8 cellular contexts compared by ENCODE assay signal in the genomic region with DNA sequence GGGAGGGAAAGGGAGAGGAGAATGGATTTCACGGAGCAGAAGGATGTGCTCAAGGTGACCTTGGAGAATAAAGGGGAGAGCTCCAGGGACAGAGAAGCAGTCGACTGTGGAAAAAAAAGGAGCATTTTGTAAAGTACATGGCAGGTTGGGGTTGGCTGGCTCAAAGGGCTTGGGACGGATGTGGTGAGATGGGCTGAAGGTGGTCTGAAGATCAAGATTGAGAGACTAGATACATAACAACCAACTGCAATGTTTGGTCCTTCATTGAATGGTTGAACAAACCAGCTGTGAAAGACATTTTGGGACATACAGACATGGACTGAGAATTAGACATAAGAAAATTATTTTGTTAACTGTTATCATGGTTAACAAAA. TPM values are rescaled to one million over a fixed set of nuclear protein-coding genes. Genes with fewer than 3 reads are reported as not detected.
DNase-seq lines count a peak whose midpoint lies in the region; ATAC-seq lines count a peak whose summit lies in the region.

No MANE protein-coding gene starts in this region.

- H3K9me3 ChIP-seq in iPS-18a (ENCODE audit: control insufficient read depth, low read depth, low read length) (no peaks in the 10 kb centered on the region), stomach smooth muscle (ENCODE audit: control insufficient read depth in 2 of 2, low read length in 2 of 2) (no peaks in the 10 kb centered on the region)

- intact Hi-C loops in activated T-helper 2 cell treated with anti-CD3 and anti-CD28 coated beads, Interferon-gamma antibody, Interleukin-2, Interleukin-4, amounts not matched to agents 10 μg/mL and 5 μg/mL and 100 μg/mL, durations not matched to agents 14 hours and 24 hours and 36 hours (cut with micrococcal nuclease) = loop anchor here (1.0 kb wide), 1 partner anchor 8 kb away; no protein-coding TSS in a partner anchor

- H3K36me3 Mint-ChIP-seq in T-helper 1 cell treated with Interleukin-12 subunit alpha and Interleukin-12 subunit beta and Interleukin-4 antibody, amounts not matched to agents 30 μg/mL and 1 μg/mL, for 36 hours (ENCODE audit: low read depth) = peaks cover 3% of the 10 kb centered on the region
- H3K36me3 Mint-ChIP-seq in activated T-helper 2 cell treated with anti-CD3 and anti-CD28 coated beads, Interferon-gamma antibody, Interleukin-2, Interleukin-4, amounts not matched to agents 10 μg/mL and 5 μg/mL and 100 μg/mL, durations not matched to agents 14 hours and 24 hours and 36 hours (ENCODE audit: low read depth) = peaks cover 13% of the 10 kb centered on the region

- H3K4me3 Mint-ChIP-seq in T-helper 1 cell treated with Interleukin-12 subunit alpha and Interleukin-12 subunit beta and Interleukin-4 antibody, amounts not matched to agents 30 μg/mL and 1 μg/mL, for 36 hours = peak overlapping the region; percentile 83
- H3K4me3 Mint-ChIP-seq in activated T-helper 2 cell treated with anti-CD3 and anti-CD28 coated beads, Interferon-gamma antibody, Interleukin-2, Interleukin-4, amounts not matched to agents 10 μg/mL and 5 μg/mL and 100 μg/mL, durations not matched to agents 14 hours and 24 hours and 36 hours (ENCODE audit: low read depth) = peak overlapping the region; percentile 85

- H3K4me1 Mint-ChIP-seq in T-helper 1 cell treated with Interleukin-12 subunit alpha and Interleukin-12 subunit beta and Interleukin-4 antibody, amounts not matched to agents 30 μg/mL and 1 μg/mL, for 36 hours (ENCODE audit: low read depth) = peaks cover 24% of the 10 kb centered on the region
- peaks cover 26% of the 10 kb centered on the region for H3K4me1 Mint-ChIP-seq in activated T-helper 2 cell treated with anti-CD3 and anti-CD28 coated beads, Interferon-gamma antibody, Interleukin-2, Interleukin-4, amounts not matched to agents 10 μg/mL and 5 μg/mL and 100 μg/mL, durations not matched to agents 14 hours and 24 hours and 36 hours (ENCODE audit: low read depth)

- no peaks in the 10 kb centered on the region for H3K9me3 Mint-ChIP-seq in T-helper 1 cell treated with Interleukin-12 subunit alpha and Interleukin-12 subunit beta and Interleukin-4 antibody, amounts not matched to agents 30 μg/mL and 1 μg/mL, for 36 hours
- H3K9me3 Mint-ChIP-seq in activated T-helper 2 cell treated with anti-CD3 and anti-CD28 coated beads, Interferon-gamma antibody, Interleukin-2, Interleukin-4, amounts not matched to agents 10 μg/mL and 5 μg/mL and 100 μg/mL, durations not matched to agents 14 hours and 24 hours and 36 hours = no peaks in the 10 kb centered on the region

- H3K36me3 ChIP-seq in iPS-18a (ENCODE audit: control insufficient read depth, low read depth, low read length) (peaks cover 13% of the 10 kb centered on the region), stomach smooth muscle (ENCODE audit: control insufficient read depth in 2 of 2, insufficient read depth in 2 of 2, low read length in 2 of 2) (peaks cover 16% of the 10 kb centered on the region in 2 donors)

- H3K9ac ChIP-seq in iPS-18a (ENCODE audit: low read length) = peak overlapping the region; percentile 87
- peak overlapping the region; percentile 90 to 92 for H3K9ac ChIP-seq in stomach smooth muscle (ENCODE audit: low read length in 2 of 2)

- ATAC-seq in GM18520 (IDR thresholded peaks at IDR 0.05; ENCODE audit: unreplicated experiment) = no peak

- DNase-seq in T-helper 1 cell = no peak
- DNase-seq in activated T-helper 2 cell treated with anti-CD3 and anti-CD28 coated beads, Interferon-gamma antibody, Interleukin-2, Interleukin-4, amounts not matched to agents 10 μg/mL and 5 μg/mL and 100 μg/mL, durations not matched to agents 14 hours and 24 hours and 36 hours (ENCODE audit: low spot score) = no peak
- no peak for DNase-seq in NCI-H2171 (lab: John Stamatoyannopoulos, UW)
- DNase-seq in NCI-H510A (lab: John Stamatoyannopoulos, UW) = no peak

- no peaks in the 10 kb centered on the region for H3K27me3 ChIP-seq in iPS-18a (ENCODE audit: control insufficient read depth, insufficient read depth, low read length)
- H3K27me3 ChIP-seq in stomach smooth muscle (ENCODE audit: control insufficient read depth in 1 of 2, insufficient read depth in 2 of 2, low read length in 2 of 2) = no peaks in the 10 kb centered on the region

- H3K4me1 ChIP-seq in iPS-18a (ENCODE audit: control insufficient read depth, low read depth, low read length) (peaks cover 20% of the 10 kb centered on the region), stomach smooth muscle (ENCODE audit: control insufficient read depth, insufficient read depth, low read length) (peaks cover 54% of the 10 kb centered on the region)

- H3K27ac Mint-ChIP-seq in T-helper 1 cell treated with Interleukin-12 subunit alpha and Interleukin-12 subunit beta and Interleukin-4 antibody, amounts not matched to agents 30 μg/mL and 1 μg/mL, for 36 hours = peak overlapping the region; percentile 89
- H3K27ac Mint-ChIP-seq in activated T-helper 2 cell treated with anti-CD3 and anti-CD28 coated beads, Interferon-gamma antibody, Interleukin-2, Interleukin-4, amounts not matched to agents 10 μg/mL and 5 μg/mL and 100 μg/mL, durations not matched to agents 14 hours and 24 hours and 36 hours = peak overlapping the region; percentile 91

- H3K27me3 Mint-ChIP-seq in T-helper 1 cell treated with Interleukin-12 subunit alpha and Interleukin-12 subunit beta and Interleukin-4 antibody, amounts not matched to agents 30 μg/mL and 1 μg/mL, for 36 hours (ENCODE audit: low read depth) = no peaks in the 10 kb centered on the region
- no peaks in the 10 kb centered on the region for H3K27me3 Mint-ChIP-seq in activated T-helper 2 cell treated with anti-CD3 and anti-CD28 coated beads, Interferon-gamma antibody, Interleukin-2, Interleukin-4, amounts not matched to agents 10 μg/mL and 5 μg/mL and 100 μg/mL, durations not matched to agents 14 hours and 24 hours and 36 hours (ENCODE audit: low read depth)

- H3K4me3 ChIP-seq in iPS-18a (ENCODE audit: low read length) (peak overlapping the region; percentile 83), stomach smooth muscle (ENCODE audit: low read length in 2 of 2) (peak overlapping the region; percentile 84 to 89)

- H3K27ac ChIP-seq in iPS-18a (ENCODE audit: low read length) (no peak overlapping the region), stomach smooth muscle (ENCODE audit: low read length) (peak overlapping the region; percentile 100)

RNA-seq across cellular contexts. Expression of gene CD63, which starts 1.6 kb away (rescaled TPM):
- 230 and 236 TPM in 2 replicates for total RNA-seq in activated T-helper 2 cell treated with anti-CD3 and anti-CD28 coated beads, Interferon-gamma antibody, Interleukin-2, Interleukin-4, amounts not matched to agents 10 μg/mL and 5 μg/mL and 100 μg/mL, durations not matched to agents 14 hours and 24 hours and 36 hours

RNA-seq across cellular contexts. Expression of gene RDH5, which starts 10.2 kb away (rescaled TPM):
- total RNA-seq in activated T-helper 2 cell treated with anti-CD3 and anti-CD28 coated beads, Interferon-gamma antibody, Interleukin-2, Interleukin-4, amounts not matched to agents 10 μg/mL and 5 μg/mL and 100 μg/mL, durations not matched to agents 14 hours and 24 hours and 36 hours = 6.5 and 8.1 TPM in 2 replicates

RNA-seq across cellular contexts. Expression of gene GDF11, which starts 12.5 kb away (rescaled TPM):
- total RNA-seq in activated T-helper 2 cell treated with anti-CD3 and anti-CD28 coated beads, Interferon-gamma antibody, Interleukin-2, Interleukin-4, amounts not matched to agents 10 μg/mL and 5 μg/mL and 100 μg/mL, durations not matched to agents 14 hours and 24 hours and 36 hours = 15.3 and 15.4 TPM in 2 replicates

RNA-seq across cellular contexts. Expression of gene BLOC1S1, which starts 14.6 kb away (rescaled TPM):
- 72.3 and 73.9 TPM in 2 replicates for total RNA-seq in activated T-helper 2 cell treated with anti-CD3 and anti-CD28 coated beads, Interferon-gamma antibody, Interleukin-2, Interleukin-4, amounts not matched to agents 10 μg/mL and 5 μg/mL and 100 μg/mL, durations not matched to agents 14 hours and 24 hours and 36 hours

RNA-seq across cellular contexts. Expression of gene ITGA7, which starts 22.7 kb away (rescaled TPM):
- 0.94 and 1.9 TPM in 2 replicates for total RNA-seq in activated T-helper 2 cell treated with anti-CD3 and anti-CD28 coated beads, Interferon-gamma antibody, Interleukin-2, Interleukin-4, amounts not matched to agents 10 μg/mL and 5 μg/mL and 100 μg/mL, durations not matched to agents 14 hours and 24 hours and 36 hours
